Comparison of ENCODE assay signal across 13 cellular contexts in genomic region chr11:12741671-12742216, GRCh38.
"Had no signal": no experiment of that assay in that cellular context is flagged by ENCODE, and none has a peak within 500 bp of the region (broad histone marks: within the 10 kb centered on the region; RNA-seq: fewer than 3 reads in every experiment).

No MANE protein-coding gene starts in this region.

- H3K9me3 Mint-ChIP-seq: activated naive CD4-positive, alpha-beta T cell treated with anti-CD3 and anti-CD28 coated beads, Interleukin-2, amount 10 ng/mL, durations not matched to agents 7 days and 5 days; activated T-helper 17 cell treated with anti-CD3 and anti-CD28 coated beads, Interleukin-2, amount 50 U/mL, for 72 hours had no signal

- ATAC-seq: activated T-helper 17 cell treated with anti-CD3 and anti-CD28 coated beads, Interleukin-2, amount 50 U/mL, for 72 hours; natural killer cell treated with Interleukin-12 subunit alpha and Interleukin-12 subunit beta and Interleukin-15 and Interleukin-18, amount 100 ng/mL, for 72 hours had no signal

- H3K36me3 ChIP-seq: adrenal gland, tibial artery, WERI-Rb-1 had no signal

- H3K4me1 Mint-ChIP-seq: activated naive CD4-positive, alpha-beta T cell treated with anti-CD3 and anti-CD28 coated beads, Interleukin-2, amount 10 ng/mL, durations not matched to agents 7 days and 5 days; activated T-helper 17 cell treated with anti-CD3 and anti-CD28 coated beads, Interleukin-2, amount 50 U/mL, for 72 hours had no signal

- H3K27me3 ChIP-seq: adrenal gland, tibial artery had no signal

- H3K27ac ChIP-seq: adrenal gland, tibial artery, WERI-Rb-1 had no signal

- H3K4me3 Mint-ChIP-seq: activated naive CD4-positive, alpha-beta T cell treated with anti-CD3 and anti-CD28 coated beads, Interleukin-2, amount 10 ng/mL, durations not matched to agents 7 days and 5 days; activated T-helper 17 cell treated with anti-CD3 and anti-CD28 coated beads, Interleukin-2, amount 50 U/mL, for 72 hours; natural killer cell treated with Interleukin-12 subunit alpha and Interleukin-12 subunit beta and Interleukin-15 and Interleukin-18, amount 100 ng/mL, for 72 hours had no signal

- DNase-seq: activated CD4-positive, alpha-beta T cell treated with anti-CD3 and anti-CD28 coated beads for 48 hours; activated CD8-positive, alpha-beta memory T cell treated with anti-CD3 and anti-CD28 coated beads for 24 hours; activated naive CD4-positive, alpha-beta T cell treated with anti-CD3 and anti-CD28 coated beads, Interleukin-2, amount 10 ng/mL, durations not matched to agents 7 days and 5 days; activated T-cell treated with anti-CD3 and anti-CD28 coated beads for 4 hours; adrenal gland; cerebellar nuclear complex; occipital lobe; stimulated activated CD4-positive, alpha-beta T cell treated with anti-CD3 and anti-CD28 coated beads, Interleukin-4, amount 100 ng/mL, for 4 hours; T-helper 1 cell; tibial artery; WERI-Rb-1 had no signal

- H3K36me3 Mint-ChIP-seq: activated naive CD4-positive, alpha-beta T cell treated with anti-CD3 and anti-CD28 coated beads, Interleukin-2, amount 10 ng/mL, durations not matched to agents 7 days and 5 days; natural killer cell treated with Interleukin-12 subunit alpha and Interleukin-12 subunit beta and Interleukin-15 and Interleukin-18, amount 100 ng/mL, for 72 hours had no signal

- H3K27ac Mint-ChIP-seq: activated naive CD4-positive, alpha-beta T cell treated with anti-CD3 and anti-CD28 coated beads, Interleukin-2, amount 10 ng/mL, durations not matched to agents 7 days and 5 days; activated T-helper 17 cell treated with anti-CD3 and anti-CD28 coated beads, Interleukin-2, amount 50 U/mL, for 72 hours; natural killer cell treated with Interleukin-12 subunit alpha and Interleukin-12 subunit beta and Interleukin-15 and Interleukin-18, amount 100 ng/mL, for 72 hours had no signal

- H3K9me3 ChIP-seq: adrenal gland, tibial artery had no signal

- H3K4me3 ChIP-seq: adrenal gland, tibial artery had no signal
